Comparison of ENCODE assay signal across 15 cellular contexts in the genomic region with DNA sequence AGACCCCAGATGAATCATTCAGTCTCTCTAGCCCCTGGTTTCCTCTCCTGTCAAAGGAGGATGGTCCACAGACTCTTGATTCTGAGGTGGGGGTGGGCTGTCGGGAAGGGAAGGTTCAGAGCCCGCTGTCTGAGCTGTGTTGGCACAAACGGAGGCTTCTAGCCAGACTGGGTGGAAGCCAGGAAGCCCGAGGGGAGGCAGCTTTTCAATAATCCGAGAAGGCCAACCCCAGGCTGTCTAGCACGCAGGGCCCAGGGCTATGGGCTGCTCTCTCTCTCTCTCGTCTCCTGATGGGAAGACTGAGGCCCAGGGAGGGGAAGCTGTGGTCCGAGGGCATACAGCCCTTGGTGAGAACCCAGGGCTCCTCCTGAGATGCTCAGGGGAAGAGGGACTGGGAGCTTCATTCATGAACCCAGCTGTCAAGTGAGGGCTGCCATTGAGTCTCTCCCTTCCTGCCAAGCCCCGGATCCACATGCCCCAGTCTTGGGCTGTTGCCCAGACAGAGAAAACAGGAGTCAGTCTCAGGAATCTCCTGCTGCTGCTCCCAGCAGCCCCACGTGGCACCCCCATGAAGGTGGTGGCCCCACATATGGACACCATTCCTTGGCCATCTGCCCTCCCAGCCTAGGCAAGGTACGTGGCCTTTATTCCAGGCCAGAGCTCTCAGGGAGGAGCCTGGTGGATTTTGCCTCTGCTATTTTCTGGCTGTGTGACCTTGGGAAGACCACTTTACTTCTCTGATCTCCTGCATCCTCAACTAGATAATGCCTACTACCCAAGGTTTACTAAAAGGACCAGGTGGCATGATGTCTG. TPM values are rescaled to one million over a fixed set of nuclear protein-coding genes. Genes with fewer than 3 reads are reported as not detected.
DNase-seq lines count a peak whose midpoint lies in the region; ATAC-seq, FAIRE-seq and TF ChIP-seq lines count a peak whose summit lies in the region.
"Had no signal": no experiment of that assay in that cellular context is flagged by ENCODE, and none has a peak within 500 bp of the region (broad histone marks: within the 10 kb centered on the region; RNA-seq: fewer than 3 reads in every experiment).

No MANE protein-coding gene starts in this region.

- peaks cover 11% of the 10 kb centered on the region for H3K79me2 ChIP-seq in HepG2 (ENCODE audit: insufficient read depth, low read length)

- no TSS peak for BruUV-seq in HepG2 (replicated peaks; lab: Mats Ljungman, UMichigan)

- TF ChIP-seq POLR2A in HepG2 (IDR thresholded peaks at IDR 0.05; ENCODE audit: insufficient read depth in 1 of 2, low read depth in 2 of 2, low read length in 2 of 2) (no peak), upper lobe of left lung (IDR thresholded peaks at IDR 0.05) (no peak)

- TF ChIP-seq CTCF in HepG2 (CRISPR knock-in tag; IDR thresholded peaks at IDR 0.05) (no peak), upper lobe of left lung (IDR thresholded peaks at IDR 0.05) (no peak)

- no peak overlapping the region for H3K4me3 ChIP-seq in HepG2 (replicated peaks in 1 of 3; ENCODE audit: insufficient read depth in 1 of 3, low read depth in 2 of 3, low read length in 3 of 3)
- no peak overlapping the region for H3K4me3 ChIP-seq in upper lobe of left lung
- H3K4me3 ChIP-seq: skin epidermis had no signal

- H3K27me3 ChIP-seq in HepG2 (ENCODE audit: control insufficient read depth in 1 of 2, insufficient read depth in 2 of 2, low read length in 2 of 2) (no peaks in the 10 kb centered on the region; a peak in 1 of 5 replicates), upper lobe of left lung (peaks cover 0 to 4% (median 2%) of the 10 kb centered on the region in 4 donors)

- POLR2A ChIA-PET in HepG2 (lab: Yijun Ruan, JAX): no interaction called here

- intact Hi-C loops in HepG2 (cut with micrococcal nuclease; ENCODE audit: unreplicated experiment): no loop called here

- no peak for FAIRE-seq in HepG2 (lab: Jason Lieb, UNC)

- H3K4me2 ChIP-seq in HepG2 (ENCODE audit: low read depth, low read length): no peak overlapping the region

- 93% methylated on average over 3 of the region's 11 CpGs for whole genome bisulfite sequencing in HepG2 (ENCODE audit: low lambda C conversion rate)
- 64 to 90% methylated on average over 2 to 11 of the region's 11 CpGs for WGBS in upper lobe of left lung, 2 donors

- H3K36me3 ChIP-seq in HepG2 (replicated peaks in 1 of 2; ENCODE audit: control insufficient read depth in 1 of 2, insufficient read depth in 2 of 2, low read length in 2 of 2): peaks cover 10 to 17% of the 10 kb centered on the region in 2 experiments
- no peaks in the 10 kb centered on the region for H3K36me3 ChIP-seq in upper lobe of left lung

- H3K4me1 ChIP-seq in HepG2 (ENCODE audit: insufficient read depth, low read length) (peaks cover 30% of the 10 kb centered on the region), upper lobe of left lung (peaks cover 4 to 43% (median 27%) of the 10 kb centered on the region in 4 donors)

- no peaks in the 10 kb centered on the region for H3K9me3 ChIP-seq in HepG2 (ENCODE audit: low read length)
- no peaks in the 10 kb centered on the region for H3K9me3 ChIP-seq in upper lobe of left lung

- CTCF ChIA-PET in HepG2 (lab: Yijun Ruan, JAX; ENCODE audit: low intra/inter-chr PET ratio, low total read pairs): no interaction called here

- no peak for ATAC-seq in HepG2
- ATAC-seq in upper lobe of left lung (ENCODE audit: low FRiP score in 2 of 2): no peak
- ATAC-seq in HG02763 (IDR thresholded peaks at IDR 0.05; ENCODE audit: unreplicated experiment): no peak
- no peak for ATAC-seq in GM18520 (IDR thresholded peaks at IDR 0.05; ENCODE audit: unreplicated experiment)
- ATAC-seq: activated CD8-positive, alpha-beta T cell treated with anti-CD3 and anti-CD28 coated beads for 36 hours; natural killer cell treated with Interleukin-12 subunit alpha and Interleukin-12 subunit beta and Interleukin-15 and Interleukin-18, amount 100 ng/mL, for 72 hours had no signal

- H3K27ac ChIP-seq in HepG2 (ENCODE audit: extremely low read length, insufficient read depth, low read length): no peak overlapping the region
- peak overlapping the region in 3 of 4 donors; percentile 34 to 83 (median 49) for H3K27ac ChIP-seq in upper lobe of left lung
- H3K27ac ChIP-seq: skin epidermis had no signal

- in situ Hi-C loops in HepG2 (cut with HindIII; ENCODE audit: extremely low pct_ligation_motif_present, low pct_unique_long_range_greater_than_20kb): no loop called here

- no peak overlapping the region for H2AFZ ChIP-seq in HepG2 (ENCODE audit: low read length)

- TF ChIP-seq RAD21 in HepG2 (CRISPR knock-in tag; IDR thresholded peaks at IDR 0.05): no peak

- TF ChIP-seq EP300 in HepG2 (IDR thresholded peaks at IDR 0.05; ENCODE audit: low read depth in 2 of 2, low read length in 2 of 2) (no peak), HepG2 (CRISPR knock-in tag; IDR thresholded peaks at IDR 0.05; ENCODE audit: borderline replicate concordance) (no peak), upper lobe of left lung (IDR thresholded peaks at IDR 0.05) (no peak)

- DNase-seq in NCI-H2029 treated with DMSO at 0.1 percent for 48 hours (lab: John Stamatoyannopoulos, UW): peak; percentile 40
- DNase-seq in NCI-H2029 (lab: John Stamatoyannopoulos, UW): no peak
- DNase-seq in amygdala (lab: John Stamatoyannopoulos, UW): peak in 44 of 56 donors; percentile 25 to 79 (median 54)
- DNase-seq in HepG2 (ENCODE audit: low spot score): no peak
- no peak for DNase-seq in upper lobe of left lung
- no peak for DNase-seq in iPS-NIHi7 (ENCODE audit: extremely low spot score)
- DNase-seq: 8988T; activated CD8-positive, alpha-beta T cell treated with anti-CD3 and anti-CD28 coated beads for 36 hours; activated effector memory CD4-positive, alpha-beta T cell treated with Interleukin-2 at 50 U/mL for 16 hours; NCI-H1105 treated with DMSO at 0.1 percent for 48 hours; NCI-H524 had no signal

- no peak overlapping the region for H3K9ac ChIP-seq in HepG2 (ENCODE audit: insufficient read depth, low read depth, low read length)

- peaks cover 2% of the 10 kb centered on the region; the same call in 1 of the 2 replicates for H4K20me1 ChIP-seq in HepG2 (ENCODE audit: insufficient read depth, low read length)

TF ChIP-seq in HepG2, 621 proteins besides CTCF, POLR2A, EP300 and RAD21:
- TF ChIP-seq NRL (CRISPR knock-in tag; IDR thresholded peaks at IDR 0.05; ENCODE audit: borderline replicate concordance) (no peak), ZNF772 (CRISPR knock-in tag; IDR thresholded peaks at IDR 0.05) (no peak), ZNF543 (CRISPR knock-in tag; IDR thresholded peaks at IDR 0.05) (0 out of 2 replicates have a peak, but pooled peaks have one; percentile 8), ZNF768 (CRISPR knock-in tag; IDR thresholded peaks at IDR 0.05) (peak; percentile 84; the same call in 1 of the 2 replicates)

RNA-seq across cellular contexts. Expression of a gene that starts 44.4 kb away (rescaled TPM):
- total RNA-seq in HepG2 (2016; rRNA removed; fragmentation: Illumina TruSeq; extraction: Trizol) (9.7 and 11.9 TPM in 2 replicates), upper lobe of left lung (10 to 100 TPM; 26.9 to 65.2 (median 36.7) TPM)
- 3.8 and 5.0 TPM in 2 replicates for total RNA-seq in HepG2 (2016; cell fraction: cytosol; rRNA removed; fragmentation: Illumina TruSeq; extraction: Trizol; ENCODE audit: low read depth)
- 7.8 and 12.1 TPM in 2 replicates for total RNA-seq in HepG2 (2016; cell fraction: insoluble cytoplasmic fraction; rRNA removed; fragmentation: Illumina TruSeq; extraction: Trizol)
- 9.5 and 11.5 TPM in 2 replicates for total RNA-seq in HepG2 (2016; cell fraction: membrane; rRNA removed; fragmentation: Illumina TruSeq; extraction: Trizol)
- total RNA-seq in HepG2 (2016; cell fraction: nucleus; rRNA removed; fragmentation: Illumina TruSeq; extraction: Trizol): 13.6 and 14.7 TPM in 2 replicates
- polyA plus RNA-seq in HepG2 (2011; rRNA removed): 37.5 and 46.1 TPM in 2 replicates
- 21.6 and 24.9 TPM in 2 replicates for polyA plus RNA-seq in HepG2 (2011; cell fraction: cytosol; rRNA removed)
- 114 and 133 TPM in 2 replicates for polyA plus RNA-seq in HepG2 (2011; cell fraction: nucleus; rRNA removed)
- polyA plus RNA-seq in HepG2 (2012): 22.0 and 27.8 TPM in 2 replicates
- 5.3 and 7.0 TPM in 2 replicates for polyA plus RNA-seq in HepG2 (2016; cell fraction: cytosol; fragmentation: Illumina TruSeq; extraction: Trizol; ENCODE audit: low read depth)
- 17.1 and 23.0 TPM in 2 replicates for polyA plus RNA-seq in HepG2 (2016; cell fraction: insoluble cytoplasmic fraction; fragmentation: Illumina TruSeq; extraction: Trizol; ENCODE audit: low read depth)
- 14.4 and 18.4 TPM in 2 replicates for polyA plus RNA-seq in HepG2 (2016; cell fraction: membrane; fragmentation: Illumina TruSeq; extraction: Trizol; ENCODE audit: low read depth)
- polyA plus RNA-seq in HepG2 (2016; cell fraction: nucleus; fragmentation: Illumina TruSeq; extraction: Trizol; ENCODE audit: insufficient read depth, low read depth): 58.0 and 62.8 TPM in 2 replicates
- 18.4 and 45.8 TPM in 2 replicates for polyA minus RNA-seq in HepG2 (2011; rRNA and poly(A)+ RNA removed; ENCODE audit: low replicate concordance)
- 12.8 and 14.1 TPM in 2 replicates for polyA minus RNA-seq in HepG2 (2011; cell fraction: cytosol; rRNA and poly(A)+ RNA removed)
- polyA minus RNA-seq in HepG2 (2011; cell fraction: nucleus; rRNA and poly(A)+ RNA removed): 20.8 and 23.4 TPM in 2 replicates

Comparison
In these comparisons a context has a peak if more than half of its experiments do, and no peak if none do; other contexts are left out.
1. DNase-seq: peak in NCI-H2029 treated with DMSO at 0.1 percent for 48 hours (single experiment) and amygdala (44 of 56); none in NCI-H2029 (single experiment), HepG2 (single experiment), upper lobe of left lung (0 of 2) and iPS-NIHi7 (single experiment).